ENCODE assay signal across 10 cellular contexts in genomic region chrX:119218198-119218597, GRCh38. TPM values are rescaled to one million over a fixed set of nuclear protein-coding genes. Genes with fewer than 3 reads are reported as not detected.
A peak's percentile ranks its signal among the peaks of the same experiment; 100 is the strongest.
DNase-seq lines count a peak whose midpoint lies in the region; ATAC-seq and TF ChIP-seq lines count a peak whose summit lies in the region.
"Had no signal": no experiment of that assay in that cellular context is flagged by ENCODE, and none has a peak within 500 bp of the region (broad histone marks: within the 10 kb centered on the region; RNA-seq: fewer than 3 reads in every experiment).

No MANE protein-coding gene starts in this region.

- POLR2A ChIA-PET in PC-3 (lab: Charles Lee; ENCODE audit: unreplicated experiment) = no interaction called here
- POLR2A ChIA-PET in naive thymus-derived CD4-positive, alpha-beta T cell (lab: Charles Lee) = no interaction called here

- H3F3A ChIP-seq in PC-3 (ENCODE audit: low read length, unreplicated experiment) = no peaks in the 10 kb centered on the region

- H3K36me3 Mint-ChIP-seq in naive thymus-derived CD4-positive, alpha-beta T cell = no peaks in the 10 kb centered on the region

- H3K36me3 ChIP-seq in PC-3 (ENCODE audit: low read depth, low read length) (no peaks in the 10 kb centered on the region), tibial nerve (no peaks in the 10 kb centered on the region)
- H3K36me3 ChIP-seq in naive thymus-derived CD4-positive, alpha-beta T cell (ENCODE audit: control insufficient read depth in 2 of 3, insufficient read depth in 3 of 3, low read length in 3 of 3) = no peaks in the 10 kb centered on the region

- peaks cover 0 to 2% (median 0%) of the 10 kb centered on the region in 7 donors for H3K4me1 Mint-ChIP-seq in naive thymus-derived CD4-positive, alpha-beta T cell

- H3K4me3 Mint-ChIP-seq in naive thymus-derived CD4-positive, alpha-beta T cell = no peak overlapping the region

- 35 to 36% methylated on average over 4 of the region's 4 CpGs for WGBS in tibial nerve, 2 donors

- no peak for TF ChIP-seq POLR2A in tibial nerve (IDR thresholded peaks at IDR 0.05)

- TF ChIP-seq EP300 in tibial nerve (IDR thresholded peaks at IDR 0.05) = no peak

- no peak overlapping the region for H3K27ac Mint-ChIP-seq in naive thymus-derived CD4-positive, alpha-beta T cell

- H3K9me3 Mint-ChIP-seq in naive thymus-derived CD4-positive, alpha-beta T cell = no peaks in the 10 kb centered on the region

- H3K27ac ChIP-seq in PC-3 (ENCODE audit: low read length) (no peak overlapping the region), tibial nerve (no peak overlapping the region)
- H3K27ac ChIP-seq in naive thymus-derived CD4-positive, alpha-beta T cell (ENCODE audit: low read depth, low read length) = no peak overlapping the region

- intact Hi-C loops in PC-3 (cut with micrococcal nuclease) = loop anchor here (2.0 to 5.0 kb wide), 2 partner anchors 73 to 151 kb away; no protein-coding TSS in a partner anchor
- intact Hi-C loops in naive thymus-derived CD4-positive, alpha-beta T cell (cut with micrococcal nuclease) = loop anchor here (1.0 to 5.0 kb wide), 4 partner anchors 99 to 379 kb away; no protein-coding TSS in a partner anchor

- no peaks in the 10 kb centered on the region for H3K9me2 ChIP-seq in PC-3 (replicated peaks; ENCODE audit: low read length)

- BruUV-seq in PC-3 (replicated peaks; lab: Mats Ljungman, UMichigan) = no TSS peak

- H3K79me2 ChIP-seq in PC-3 (ENCODE audit: low read length) = no peaks in the 10 kb centered on the region

- DNase-seq in NCI-H82 (lab: John Stamatoyannopoulos, UW) = peak; percentile 47
- DNase-seq in NCI-H82 treated with DMSO at 0.1 percent for 48 hours (lab: John Stamatoyannopoulos, UW; ENCODE audit: unreplicated experiment) = no peak
- peak; percentile 60 for DNase-seq in PC-3
- peak; percentile 43 for DNase-seq in fibroblast of peridontal ligament (ENCODE audit: extremely low read depth)
- DNase-seq in tibial nerve (ENCODE audit: low spot score in 2 of 2) = no peak
- no peak for DNase-seq in CD1c-positive myeloid dendritic cell (ENCODE audit: extremely low spot score)
- no peak for DNase-seq in naive thymus-derived CD4-positive, alpha-beta T cell
- no peak for DNase-seq in stimulated activated naive CD8-positive, alpha-beta T cell treated with anti-CD3 and anti-CD28 coated beads, Interleukin-15, Interleukin-2, amounts not matched to agents 100 U/mL and 50 U/mL, for 24 hours
- DNase-seq: activated gamma-delta T cell, left colon had no signal

- TF ChIP-seq CTCF in PC-3 (conservative IDR thresholded peaks at IDR 0.05; ENCODE audit: low read depth, low read length) (peak; percentile 72), tibial nerve (IDR thresholded peaks at IDR 0.05) (peak in 3 of 5 experiments; percentile 20 to 40 (median 38))

- H3K27me3 ChIP-seq in PC-3 (ENCODE audit: low read length) (peaks cover 16% of the 10 kb centered on the region), tibial nerve (peaks cover 0 to 3% of the 10 kb centered on the region in 2 donors)
- H3K27me3 ChIP-seq in naive thymus-derived CD4-positive, alpha-beta T cell (ENCODE audit: control insufficient read depth in 2 of 2, insufficient read depth in 2 of 2, low read length in 2 of 2) = no peaks in the 10 kb centered on the region

- H3K4me3 ChIP-seq in PC-3 (ENCODE audit: low read length) (no peak overlapping the region), tibial nerve (no peak overlapping the region)
- no peak overlapping the region for H3K4me3 ChIP-seq in naive thymus-derived CD4-positive, alpha-beta T cell (ENCODE audit: low read length)

- no peaks in the 10 kb centered on the region for H4K20me1 ChIP-seq in PC-3 (ENCODE audit: low read length)

- H2AFZ ChIP-seq in PC-3 (ENCODE audit: low read length) = no peak overlapping the region

- CTCF ChIA-PET in PC-3 (lab: Charles Lee) = interaction anchor here (0.6 kb wide), 1 partner anchor 151 kb away, joined by 7 read pairs; no protein-coding TSS in a partner anchor
- CTCF ChIA-PET in naive thymus-derived CD4-positive, alpha-beta T cell (lab: Charles Lee) = interaction anchor here (0.6 kb wide), 1 partner anchor 373 kb away, joined by 5 read pairs; no protein-coding TSS in a partner anchor

- H3K4me1 ChIP-seq in PC-3 (ENCODE audit: insufficient read depth, low read length) = no peaks in the 10 kb centered on the region
- no peaks in the 10 kb centered on the region for H3K4me1 ChIP-seq in tibial nerve
- H3K4me1 ChIP-seq in naive thymus-derived CD4-positive, alpha-beta T cell (ENCODE audit: control insufficient read depth in 2 of 2, insufficient read depth in 2 of 2, low read length in 2 of 2) = no peaks in the 10 kb centered on the region

- peaks cover 0 to 31% (median 10%) of the 10 kb centered on the region in 5 donors for H3K27me3 Mint-ChIP-seq in naive thymus-derived CD4-positive, alpha-beta T cell

- peak overlapping the region; percentile 33; the same call in 1 of the 2 replicates for H3K4me2 ChIP-seq in PC-3 (ENCODE audit: low read length)

- no peak; the same call in 1 of the 2 replicates for ATAC-seq in PC-3
- no peak for ATAC-seq in naive thymus-derived CD4-positive, alpha-beta T cell
- no peak for ATAC-seq in stimulated activated naive CD8-positive, alpha-beta T cell treated with anti-CD3 and anti-CD28 coated beads, Interleukin-15, Interleukin-2, amounts not matched to agents 100 U/mL and 50 U/mL, for 24 hours
- ATAC-seq: left colon had no signal

- H3K9ac ChIP-seq in PC-3 (ENCODE audit: low read length) = no peak overlapping the region

- H3K9me3 ChIP-seq in PC-3 (ENCODE audit: low read length) = no peaks in the 10 kb centered on the region
- H3K9me3 ChIP-seq in tibial nerve = no peaks in the 10 kb centered on the region
- H3K9me3 ChIP-seq in naive thymus-derived CD4-positive, alpha-beta T cell (ENCODE audit: control insufficient read depth in 2 of 3, low read length in 3 of 3) = no peaks in the 10 kb centered on the region

RNA-seq across cellular contexts. Expression of gene PGRMC1, which starts 17.9 kb away (rescaled TPM):
- total RNA-seq in PC-3 (2014; rRNA removed) = 248 and 253 TPM in 2 replicates
- total RNA-seq in tibial nerve = 100 to 1,000 TPM; 151 to 201 (median 169) TPM
- 10 to 100 TPM in 4 of 5 experiments, 1 to 10 TPM in 1; 9.5 to 28.4 (median 11.9) TPM for total RNA-seq in naive thymus-derived CD4-positive, alpha-beta T cell
- polyA plus RNA-seq in naive thymus-derived CD4-positive, alpha-beta T cell = 10 to 100 TPM; 17.6 to 18.4 TPM

Comparison
In these comparisons a context has a peak if more than half of its experiments do, and no peak if none do; other contexts are left out.
1. DNase-seq: peak in NCI-H82 (single experiment), PC-3 (single experiment) and fibroblast of peridontal ligament (single experiment); none in NCI-H82 treated with DMSO at 0.1 percent for 48 hours (single experiment), tibial nerve (0 of 2), CD1c-positive myeloid dendritic cell (single experiment), naive thymus-derived CD4-positive, alpha-beta T cell (0 of 9) and stimulated activated naive CD8-positive, alpha-beta T cell treated with anti-CD3 and anti-CD28 coated beads, Interleukin-15, Interleukin-2, amounts not matched to agents 100 U/mL and 50 U/mL, for 24 hours (single experiment).